ENCODE assay signal across 13 cellular contexts in the genomic region with DNA sequence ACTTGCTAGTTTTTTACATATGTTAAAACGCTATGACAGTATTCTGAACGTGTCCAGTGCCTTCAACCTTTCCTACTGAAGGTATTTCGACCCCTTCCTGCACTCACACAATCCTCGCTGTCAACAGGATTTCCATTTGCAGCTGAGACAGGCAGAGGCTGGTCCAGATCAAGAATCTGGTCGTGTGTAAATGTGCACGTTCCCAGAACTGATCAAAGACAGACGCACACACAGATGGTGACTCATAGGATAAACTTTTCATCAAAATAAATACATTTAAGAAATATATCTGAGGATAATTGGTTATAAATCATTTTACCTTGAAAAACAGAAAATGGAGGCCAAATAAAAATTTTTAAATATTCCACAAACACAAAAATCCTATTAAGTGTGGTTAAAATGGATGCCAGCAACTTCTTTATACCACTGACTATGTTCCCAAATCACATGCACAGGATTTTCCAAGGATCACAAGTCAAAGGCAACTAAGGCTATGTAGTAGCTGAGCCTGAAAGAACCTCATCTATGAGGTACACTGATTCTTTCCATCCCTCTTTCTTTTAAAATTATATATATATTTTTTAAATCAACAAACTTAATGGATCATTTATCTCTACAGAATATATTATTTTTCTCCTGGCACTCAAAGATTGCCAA.
A peak's percentile ranks its signal among the peaks of the same experiment; 100 is the strongest.
DNase-seq lines count a peak whose midpoint lies in the region; ATAC-seq and TF ChIP-seq lines count a peak whose summit lies in the region.
"Had no signal": no experiment of that assay in that cellular context is flagged by ENCODE, and none has a peak within 500 bp of the region (broad histone marks: within the 10 kb centered on the region; RNA-seq: fewer than 3 reads in every experiment).

No MANE protein-coding gene starts in this region.

- intact Hi-C loops in activated CD4-positive, alpha-beta T cell treated with anti-CD3 and anti-CD28 coated beads for 36 hours (cut with DNase I, micrococcal nuclease): no loop called here

- no peaks in the 10 kb centered on the region for H3K36me3 Mint-ChIP-seq in activated CD4-positive, alpha-beta T cell treated with anti-CD3 and anti-CD28 coated beads for 36 hours (ENCODE audit: low read depth)

- CTCF ChIA-PET in activated CD4-positive, alpha-beta T cell treated with anti-CD3 and anti-CD28 coated beads for 36 hours (lab: Charles Lee): interaction anchor here (0.7 kb wide), 1 partner anchor 255 kb away, joined by 3 read pairs; no protein-coding TSS in a partner anchor

- H3K4me3 Mint-ChIP-seq in activated CD4-positive, alpha-beta T cell treated with anti-CD3 and anti-CD28 coated beads for 36 hours: no peak overlapping the region
- H3K4me3 Mint-ChIP-seq: activated naive CD4-positive, alpha-beta T cell treated with anti-CD3 and anti-CD28 coated beads for 36 hours; neural progenitor cell had no signal

- no peak overlapping the region for H3K4me3 ChIP-seq in foreskin fibroblast (ENCODE audit: low read depth in 1 of 2, low read length in 2 of 2)
- H3K4me3 ChIP-seq: K562, neural progenitor cell had no signal

- no peaks in the 10 kb centered on the region for H3K27me3 Mint-ChIP-seq in activated CD4-positive, alpha-beta T cell treated with anti-CD3 and anti-CD28 coated beads for 36 hours

- no peak for ATAC-seq in activated CD4-positive, alpha-beta T cell treated with anti-CD3 and anti-CD28 coated beads for 36 hours
- ATAC-seq: K562; stimulated activated naive CD8-positive, alpha-beta T cell treated with anti-CD3 and anti-CD28 coated beads, Interleukin-15, Interleukin-2, amounts not matched to agents 100 U/mL and 50 U/mL, for 24 hours had no signal

- peaks cover 2% of the 10 kb centered on the region for H3K4me1 Mint-ChIP-seq in activated CD4-positive, alpha-beta T cell treated with anti-CD3 and anti-CD28 coated beads for 36 hours
- H3K4me1 Mint-ChIP-seq: neural progenitor cell had no signal

- no peak overlapping the region for H3K27ac Mint-ChIP-seq in activated CD4-positive, alpha-beta T cell treated with anti-CD3 and anti-CD28 coated beads for 36 hours
- H3K27ac Mint-ChIP-seq: activated naive CD4-positive, alpha-beta T cell treated with anti-CD3 and anti-CD28 coated beads for 36 hours; neural progenitor cell had no signal

- POLR2A ChIA-PET in activated CD4-positive, alpha-beta T cell treated with anti-CD3 and anti-CD28 coated beads for 36 hours (lab: Charles Lee): no interaction called here

- no peak for TF ChIP-seq CTCF in foreskin fibroblast (IDR thresholded peaks at IDR 0.05; ENCODE audit: low read depth, low read length)

- no peaks in the 10 kb centered on the region for H3K9me3 Mint-ChIP-seq in activated CD4-positive, alpha-beta T cell treated with anti-CD3 and anti-CD28 coated beads for 36 hours (ENCODE audit: low read depth)

- DNase-seq in ELR (ENCODE audit: low read depth) (peak; percentile 26), amniotic epithelial cell (ENCODE audit: low read depth) (peak; percentile 51), foreskin fibroblast (peak; percentile 82 to 83), retina (peak; percentile 4), NAMALWA (ENCODE audit: low spot score) (no peak), mesenteric fat pad (ENCODE audit: low spot score) (no peak), kidney tubule cell (ENCODE audit: low spot score) (no peak)
- DNase-seq in activated CD4-positive, alpha-beta T cell treated with anti-CD3 and anti-CD28 coated beads for 36 hours: no peak
- DNase-seq: activated naive CD4-positive, alpha-beta T cell treated with anti-CD3 and anti-CD28 coated beads for 36 hours; NCI-H1417 treated with DMSO at 0.1 percent for 48 hours; stimulated activated naive CD8-positive, alpha-beta T cell treated with anti-CD3 and anti-CD28 coated beads, Interleukin-15, Interleukin-2, amounts not matched to agents 100 U/mL and 50 U/mL, for 24 hours had no signal

Comparison
In these comparisons a context has a peak if more than half of its experiments do, and no peak if none do; other contexts are left out.
1. DNase-seq: peak in ELR (single experiment), amniotic epithelial cell (single experiment), foreskin fibroblast (2 of 2) and retina (single experiment); none in NAMALWA (single experiment), mesenteric fat pad (single experiment), kidney tubule cell (single experiment) and activated CD4-positive, alpha-beta T cell treated with anti-CD3 and anti-CD28 coated beads for 36 hours (single experiment).